7 cellular contexts compared by ENCODE assay signal in genomic region chr14:19161251-19162033, GRCh38.
A peak's percentile ranks its signal among the peaks of the same experiment; 100 is the strongest.
DNase-seq lines count a peak whose midpoint lies in the region; ATAC-seq and TF ChIP-seq lines count a peak whose summit lies in the region.
"Not testable (repeated sequence)": the region's sequence is repeated elsewhere in the genome, so short reads cannot be mapped to it uniquely, and the experiment has no call there.

No MANE protein-coding gene starts in this region.

- CTCF ChIA-PET in HEK293 (lab: Yijun Ruan, JAX) = not testable (repeated sequence)

- TF ChIP-seq CTCF in HEK293 (tag by site-specific recombination; IDR thresholded peaks at IDR 0.05); endodermal cell (conservative IDR thresholded peaks at IDR 0.05); right atrium auricular region (IDR thresholded peaks at IDR 0.05); osteocyte (IDR thresholded peaks at IDR 0.05): not testable (repeated sequence)

- H3K27me3 Mint-ChIP-seq in endodermal cell (ENCODE audit: insufficient read depth); osteocyte (ENCODE audit: unreplicated experiment): not testable (repeated sequence)

- peaks cover 33% of the 10 kb centered on the region for H3K9me3 Mint-ChIP-seq in endodermal cell
- H3K9me3 Mint-ChIP-seq in osteocyte (ENCODE audit: unreplicated experiment) = not testable (repeated sequence)

- H3K9ac ChIP-seq in endodermal cell (ENCODE audit: extremely low read depth, low read length, poor library complexity, severe bottlenecking) = not testable (repeated sequence)

- peak; percentile 47 for DNase-seq in activated CD8-positive, alpha-beta memory T cell treated with anti-CD3 and anti-CD28 coated beads for 24 hours
- DNase-seq in endodermal cell (peak; percentile 22), right atrium auricular region (ENCODE audit: low spot score) (peak; percentile 58), left lobe of liver (ENCODE audit: low spot score) (peak; percentile 51), osteocyte (ENCODE audit: extremely low spot score, unreplicated experiment) (peak; percentile 89)
- DNase-seq in stimulated activated CD8-positive, alpha-beta memory T cell treated with anti-CD3 and anti-CD28 coated beads, Interleukin-4, amount 100 ng/mL, for 48 hours = peak; percentile 27

- H3K36me3 ChIP-seq in HEK293 (ENCODE audit: control insufficient read depth in 2 of 2, insufficient read depth in 1 of 2, low read length in 2 of 2); endodermal cell (ENCODE audit: control insufficient read depth, insufficient read depth, low read length); right atrium auricular region: not testable (repeated sequence)

- ATAC-seq in left lobe of liver = not testable (repeated sequence)

- H3K4me1 Mint-ChIP-seq in endodermal cell; osteocyte (ENCODE audit: unreplicated experiment): not testable (repeated sequence)

- H3K27ac Mint-ChIP-seq in endodermal cell; osteocyte (ENCODE audit: unreplicated experiment): not testable (repeated sequence)

- H3K4me1 ChIP-seq in HEK293 (ENCODE audit: control insufficient read depth, insufficient read depth, low read length); endodermal cell (ENCODE audit: control insufficient read depth, insufficient read depth, low read length); right atrium auricular region: not testable (repeated sequence)

- POLR2A ChIA-PET in HEK293 (lab: Yijun Ruan, JAX) = not testable (repeated sequence)

- not testable (repeated sequence) for H3K27ac ChIP-seq in HEK293 (ENCODE audit: extremely low read depth, low read depth, low read length); endodermal cell (ENCODE audit: low read depth, low read length); right atrium auricular region

- H3K4me3 ChIP-seq in HEK293 (ENCODE audit: low read depth, low read length); endodermal cell (ENCODE audit: low read length); right atrium auricular region: not testable (repeated sequence)

- H3K27me3 ChIP-seq in endodermal cell (ENCODE audit: control insufficient read depth, insufficient read depth, low read length, poor library complexity, severe bottlenecking); right atrium auricular region: not testable (repeated sequence)

- H3K9me3 ChIP-seq in HEK293 (ENCODE audit: control insufficient read depth, insufficient read depth, low read depth, low read length); right atrium auricular region: not testable (repeated sequence)
- H3K9me3 ChIP-seq in endodermal cell (ENCODE audit: control insufficient read depth, low read length) = peaks cover 12% of the 10 kb centered on the region

- not testable (repeated sequence) for H3K4me3 Mint-ChIP-seq in endodermal cell; osteocyte (ENCODE audit: unreplicated experiment)

- H3K36me3 Mint-ChIP-seq in endodermal cell (ENCODE audit: low read depth); osteocyte (ENCODE audit: unreplicated experiment): not testable (repeated sequence)

- 70 to 75% methylated on average over 6 of the region's 6 CpGs for WGBS in endodermal cell (ENCODE audit: insufficient coverage in 1 of 2, insufficient read length in 1 of 2), 2 experiments

TF ChIP-seq in HEK293, 187 proteins besides CTCF, POLR2A, EP300 and RAD21:
- TF ChIP-seq, protein P1, sequence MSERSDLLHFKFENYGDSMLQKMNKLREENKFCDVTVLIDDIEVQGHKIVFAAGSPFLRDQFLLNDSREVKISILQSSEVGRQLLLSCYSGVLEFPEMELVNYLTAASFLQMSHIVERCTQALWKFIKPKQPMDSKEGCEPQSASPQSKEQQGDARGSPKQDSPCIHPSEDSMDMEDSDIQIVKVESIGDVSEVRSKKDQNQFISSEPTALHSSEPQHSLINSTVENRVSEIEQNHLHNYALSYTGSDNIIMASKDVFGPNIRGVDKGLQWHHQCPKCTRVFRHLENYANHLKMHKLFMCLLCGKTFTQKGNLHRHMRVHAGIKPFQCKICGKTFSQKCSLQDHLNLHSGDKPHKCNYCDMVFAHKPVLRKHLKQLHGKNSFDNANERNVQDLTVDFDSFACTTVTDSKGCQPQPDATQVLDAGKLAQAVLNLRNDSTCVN (tag by site-specific recombination; optimal IDR thresholded peaks at IDR 0.05) = peak; percentile 4
- 0 out of 2 replicates have a peak, but pooled peaks have one; percentile 28 for TF ChIP-seq BCL11B (tag by site-specific recombination; IDR thresholded peaks at IDR 0.05; ENCODE audit: low read depth)
- peak; percentile 70 for TF ChIP-seq SCRT2 (tag by site-specific recombination; IDR thresholded peaks at IDR 0.05)
- TF ChIP-seq SCRT1 (tag by site-specific recombination; IDR thresholded peaks at IDR 0.05; ENCODE audit: borderline replicate concordance) = 0 out of 2 replicates have a peak, but pooled peaks have one; percentile 14
- peak; percentile 59; the same call in 1 of the 2 replicates for TF ChIP-seq ZEB2 (tag by site-specific recombination; IDR thresholded peaks at IDR 0.05)

Comparison
In these comparisons a context has a peak if more than half of its experiments do, and no peak if none do; other contexts are left out.
1. DNase-seq: peak in every context shown above with its lines; median percentile 89 in osteocyte; 58 in right atrium auricular region; 51 in left lobe of liver; 47 in activated CD8-positive, alpha-beta memory T cell treated with anti-CD3 and anti-CD28 coated beads for 24 hours; 27 in stimulated activated CD8-positive, alpha-beta memory T cell treated with anti-CD3 and anti-CD28 coated beads, Interleukin-4, amount 100 ng/mL, for 48 hours; 22 in endodermal cell.